11 cellular contexts compared by ENCODE assay signal in genomic region chr21:14686466-14687276, GRCh38.
DNase-seq lines count a peak whose midpoint lies in the region; ATAC-seq, FAIRE-seq and TF ChIP-seq lines count a peak whose summit lies in the region.
"Had no signal": no experiment of that assay in that cellular context is flagged by ENCODE, and none has a peak within 500 bp of the region (broad histone marks: within the 10 kb centered on the region; RNA-seq: fewer than 3 reads in every experiment).

No MANE protein-coding gene starts in this region.

- no peak overlapping the region for H3K4me2 ChIP-seq in astrocyte (ENCODE audit: low read length)

- no peak for TF ChIP-seq POLR2A in stomach (IDR thresholded peaks at IDR 0.05)

- H3K27ac Mint-ChIP-seq in astrocyte (ENCODE audit: unreplicated experiment) = peak overlapping the region; percentile 85

- H3K4me3 ChIP-seq in GM06990 (replicated peaks; ENCODE audit: low read depth, low read length) (no peak overlapping the region), astrocyte (ENCODE audit: insufficient read depth, low read depth, low read length) (no peak overlapping the region), stomach (no peak overlapping the region), ascending aorta (no peak overlapping the region)
- H3K4me3 ChIP-seq: pancreas, SJSA1, uterus had no signal

- TF ChIP-seq EP300 in stomach (IDR thresholded peaks at IDR 0.05) = no peak

- H3K27me3 Mint-ChIP-seq in astrocyte (ENCODE audit: low read depth, unreplicated experiment) = no peaks in the 10 kb centered on the region

- H3K4me3 Mint-ChIP-seq in astrocyte (ENCODE audit: unreplicated experiment) = peak overlapping the region; percentile 14

- H3K4me1 Mint-ChIP-seq in astrocyte (ENCODE audit: low read depth, unreplicated experiment) = peaks cover 23% of the 10 kb centered on the region

- no peaks in the 10 kb centered on the region for H4K20me1 ChIP-seq in astrocyte (ENCODE audit: insufficient read depth, low read length)

- intact Hi-C loops in stomach (cut with DNase I; ENCODE audit: low total_unique reads) = no loop called here
- intact Hi-C loops in ascending aorta (cut with DNase I) = no loop called here

- no peaks in the 10 kb centered on the region for H3K79me2 ChIP-seq in astrocyte (ENCODE audit: insufficient read depth, low read length)

- no peaks in the 10 kb centered on the region for H3K4me1 ChIP-seq in astrocyte (ENCODE audit: insufficient read depth, low read length)
- H3K4me1 ChIP-seq in stomach = peaks cover 0 to 19% (median 0%) of the 10 kb centered on the region in 4 donors
- H3K4me1 ChIP-seq in ascending aorta = no peaks in the 10 kb centered on the region
- H3K4me1 ChIP-seq: pancreas, SJSA1, uterus had no signal

- H3K27me3 ChIP-seq in GM06990 (replicated peaks; ENCODE audit: control insufficient read depth, insufficient read depth, low read length) (no peaks in the 10 kb centered on the region), astrocyte (ENCODE audit: insufficient read depth, low read length) (no peaks in the 10 kb centered on the region), stomach (no peaks in the 10 kb centered on the region), ascending aorta (no peaks in the 10 kb centered on the region)
- H3K27me3 ChIP-seq: pancreas, SJSA1, uterus had no signal

- 66 to 73% (median 72%) methylated on average over 8 of the region's 8 CpGs for WGBS in stomach, 5 donors

- peaks cover 3% of the 10 kb centered on the region for H3K36me3 Mint-ChIP-seq in astrocyte (ENCODE audit: low read depth, unreplicated experiment)

- no peak overlapping the region for H2AFZ ChIP-seq in astrocyte (ENCODE audit: low read depth, low read length)

- H3K9me3 ChIP-seq in astrocyte (ENCODE audit: insufficient read depth, low read depth, low read length) = no peaks in the 10 kb centered on the region
- no peaks in the 10 kb centered on the region for H3K9me3 ChIP-seq in stomach
- no peaks in the 10 kb centered on the region for H3K9me3 ChIP-seq in ascending aorta
- H3K9me3 ChIP-seq: pancreas, SJSA1, uterus had no signal

- TF ChIP-seq CTCF in GM06990 (IDR thresholded peaks at IDR 0.05; ENCODE audit: insufficient read depth, low read length, poor library complexity, severe bottlenecking) = no peak
- TF ChIP-seq CTCF in astrocyte (IDR thresholded peaks at IDR 0.05; ENCODE audit: insufficient read depth, low read depth, low read length) = no peak
- no peak for TF ChIP-seq CTCF in stomach (IDR thresholded peaks at IDR 0.05)
- TF ChIP-seq CTCF in ascending aorta (IDR thresholded peaks at IDR 0.05) = no peak

- no peaks in the 10 kb centered on the region for H3K9me3 Mint-ChIP-seq in astrocyte (ENCODE audit: unreplicated experiment)

- ATAC-seq in GM19455 (IDR thresholded peaks at IDR 0.05; ENCODE audit: unreplicated experiment) (peak; percentile 76), HG03280 (IDR thresholded peaks at IDR 0.05; ENCODE audit: unreplicated experiment) (peak; percentile 58)

- no peak for FAIRE-seq in astrocyte (lab: Jason Lieb, UNC)
- FAIRE-seq: pancreas had no signal

- H3K9ac ChIP-seq in astrocyte (ENCODE audit: low read length) = no peak overlapping the region

- H3K27ac ChIP-seq in astrocyte (ENCODE audit: low read depth, low read length) (no peak overlapping the region), stomach (peak overlapping the region in 2 of 5 donors; percentile 27 to 54), ascending aorta (no peak overlapping the region)
- H3K27ac ChIP-seq: SJSA1, uterus had no signal

- H3K36me3 ChIP-seq in GM06990 (ENCODE audit: control insufficient read depth, insufficient read depth, low read length) (no peaks in the 10 kb centered on the region), astrocyte (ENCODE audit: insufficient read depth, low read length) (no peaks in the 10 kb centered on the region), stomach (no peaks in the 10 kb centered on the region), ascending aorta (no peaks in the 10 kb centered on the region)
- H3K36me3 ChIP-seq: pancreas, SJSA1, uterus had no signal

- DNase-seq in GM06990 (ENCODE audit: extremely low read depth, insufficient read length) = peak; percentile 75
- DNase-seq in astrocyte (ENCODE audit: low read depth) = peak; percentile 3
- no peak for DNase-seq in superior temporal gyrus (ENCODE audit: extremely low spot score)
- DNase-seq in stomach = no peak
- DNase-seq in ascending aorta (ENCODE audit: low spot score in 2 of 2) = no peak
- no peak for DNase-seq in occipital lobe (lab: John Stamatoyannopoulos, UW)
- DNase-seq: pancreas, uterus had no signal

Comparison
In these comparisons a context has a peak if more than half of its experiments do, and no peak if none do; other contexts are left out.
1. DNase-seq: peak in GM06990 (single experiment) and astrocyte (single experiment); none in superior temporal gyrus (single experiment), stomach (single experiment), ascending aorta (0 of 2) and occipital lobe (single experiment).